ENCODE assay signal across 1 cellular context in genomic region chr19:57240311-57241090, GRCh38.
A peak's percentile ranks its signal among the peaks of the same experiment; 100 is the strongest.
TF ChIP-seq lines count a peak whose summit lies in the region.

Gene ZNF805 (plus strand): TSS chr19:57240632. CDS start chr19:57240892, 260 bp downstream.

TF ChIP-seq in K562, 482 proteins besides CTCF, POLR2A, EP300 and RAD21 (continued from another document and continues in another):
- no peak for TF ChIP-seq POLR3G (IDR thresholded peaks at IDR 0.05; ENCODE audit: extremely low read depth, insufficient read length, insufficient replicate concordance)
- TF ChIP-seq ASH1L (IDR thresholded peaks at IDR 0.05; ENCODE audit: borderline replicate concordance, low read depth, partially characterized antibody): no peak
- TF ChIP-seq NRF1 (conservative IDR thresholded peaks at IDR 0.05 in 1 of 2, IDR thresholded peaks at IDR 0.05 in 1 of 2): peak; percentile 79 to 82
- TF ChIP-seq MTA2 (IDR thresholded peaks at IDR 0.05; ENCODE audit: low read depth): no peak
- TF ChIP-seq NFE2 (IDR thresholded peaks at IDR 0.05; ENCODE audit: low read depth): no peak
- TF ChIP-seq GABPB1 (CRISPR knock-in tag; IDR thresholded peaks at IDR 0.05): peak; percentile 96
- no peak for TF ChIP-seq FOXM1 (IDR thresholded peaks at IDR 0.05; ENCODE audit: low read depth)
- TF ChIP-seq FOXM1 (CRISPR knock-in tag; IDR thresholded peaks at IDR 0.05; ENCODE audit: low read depth): 0 out of 2 replicates have a peak, but pooled peaks have one; percentile 74
- TF ChIP-seq ZNF311 (CRISPR knock-in tag; IDR thresholded peaks at IDR 0.05): no peak
- TF ChIP-seq ZNF740 (CRISPR knock-in tag; IDR thresholded peaks at IDR 0.05): no peak
- TF ChIP-seq ZNF740 (tag; IDR thresholded peaks at IDR 0.05): no peak
- TF ChIP-seq, protein P1, sequence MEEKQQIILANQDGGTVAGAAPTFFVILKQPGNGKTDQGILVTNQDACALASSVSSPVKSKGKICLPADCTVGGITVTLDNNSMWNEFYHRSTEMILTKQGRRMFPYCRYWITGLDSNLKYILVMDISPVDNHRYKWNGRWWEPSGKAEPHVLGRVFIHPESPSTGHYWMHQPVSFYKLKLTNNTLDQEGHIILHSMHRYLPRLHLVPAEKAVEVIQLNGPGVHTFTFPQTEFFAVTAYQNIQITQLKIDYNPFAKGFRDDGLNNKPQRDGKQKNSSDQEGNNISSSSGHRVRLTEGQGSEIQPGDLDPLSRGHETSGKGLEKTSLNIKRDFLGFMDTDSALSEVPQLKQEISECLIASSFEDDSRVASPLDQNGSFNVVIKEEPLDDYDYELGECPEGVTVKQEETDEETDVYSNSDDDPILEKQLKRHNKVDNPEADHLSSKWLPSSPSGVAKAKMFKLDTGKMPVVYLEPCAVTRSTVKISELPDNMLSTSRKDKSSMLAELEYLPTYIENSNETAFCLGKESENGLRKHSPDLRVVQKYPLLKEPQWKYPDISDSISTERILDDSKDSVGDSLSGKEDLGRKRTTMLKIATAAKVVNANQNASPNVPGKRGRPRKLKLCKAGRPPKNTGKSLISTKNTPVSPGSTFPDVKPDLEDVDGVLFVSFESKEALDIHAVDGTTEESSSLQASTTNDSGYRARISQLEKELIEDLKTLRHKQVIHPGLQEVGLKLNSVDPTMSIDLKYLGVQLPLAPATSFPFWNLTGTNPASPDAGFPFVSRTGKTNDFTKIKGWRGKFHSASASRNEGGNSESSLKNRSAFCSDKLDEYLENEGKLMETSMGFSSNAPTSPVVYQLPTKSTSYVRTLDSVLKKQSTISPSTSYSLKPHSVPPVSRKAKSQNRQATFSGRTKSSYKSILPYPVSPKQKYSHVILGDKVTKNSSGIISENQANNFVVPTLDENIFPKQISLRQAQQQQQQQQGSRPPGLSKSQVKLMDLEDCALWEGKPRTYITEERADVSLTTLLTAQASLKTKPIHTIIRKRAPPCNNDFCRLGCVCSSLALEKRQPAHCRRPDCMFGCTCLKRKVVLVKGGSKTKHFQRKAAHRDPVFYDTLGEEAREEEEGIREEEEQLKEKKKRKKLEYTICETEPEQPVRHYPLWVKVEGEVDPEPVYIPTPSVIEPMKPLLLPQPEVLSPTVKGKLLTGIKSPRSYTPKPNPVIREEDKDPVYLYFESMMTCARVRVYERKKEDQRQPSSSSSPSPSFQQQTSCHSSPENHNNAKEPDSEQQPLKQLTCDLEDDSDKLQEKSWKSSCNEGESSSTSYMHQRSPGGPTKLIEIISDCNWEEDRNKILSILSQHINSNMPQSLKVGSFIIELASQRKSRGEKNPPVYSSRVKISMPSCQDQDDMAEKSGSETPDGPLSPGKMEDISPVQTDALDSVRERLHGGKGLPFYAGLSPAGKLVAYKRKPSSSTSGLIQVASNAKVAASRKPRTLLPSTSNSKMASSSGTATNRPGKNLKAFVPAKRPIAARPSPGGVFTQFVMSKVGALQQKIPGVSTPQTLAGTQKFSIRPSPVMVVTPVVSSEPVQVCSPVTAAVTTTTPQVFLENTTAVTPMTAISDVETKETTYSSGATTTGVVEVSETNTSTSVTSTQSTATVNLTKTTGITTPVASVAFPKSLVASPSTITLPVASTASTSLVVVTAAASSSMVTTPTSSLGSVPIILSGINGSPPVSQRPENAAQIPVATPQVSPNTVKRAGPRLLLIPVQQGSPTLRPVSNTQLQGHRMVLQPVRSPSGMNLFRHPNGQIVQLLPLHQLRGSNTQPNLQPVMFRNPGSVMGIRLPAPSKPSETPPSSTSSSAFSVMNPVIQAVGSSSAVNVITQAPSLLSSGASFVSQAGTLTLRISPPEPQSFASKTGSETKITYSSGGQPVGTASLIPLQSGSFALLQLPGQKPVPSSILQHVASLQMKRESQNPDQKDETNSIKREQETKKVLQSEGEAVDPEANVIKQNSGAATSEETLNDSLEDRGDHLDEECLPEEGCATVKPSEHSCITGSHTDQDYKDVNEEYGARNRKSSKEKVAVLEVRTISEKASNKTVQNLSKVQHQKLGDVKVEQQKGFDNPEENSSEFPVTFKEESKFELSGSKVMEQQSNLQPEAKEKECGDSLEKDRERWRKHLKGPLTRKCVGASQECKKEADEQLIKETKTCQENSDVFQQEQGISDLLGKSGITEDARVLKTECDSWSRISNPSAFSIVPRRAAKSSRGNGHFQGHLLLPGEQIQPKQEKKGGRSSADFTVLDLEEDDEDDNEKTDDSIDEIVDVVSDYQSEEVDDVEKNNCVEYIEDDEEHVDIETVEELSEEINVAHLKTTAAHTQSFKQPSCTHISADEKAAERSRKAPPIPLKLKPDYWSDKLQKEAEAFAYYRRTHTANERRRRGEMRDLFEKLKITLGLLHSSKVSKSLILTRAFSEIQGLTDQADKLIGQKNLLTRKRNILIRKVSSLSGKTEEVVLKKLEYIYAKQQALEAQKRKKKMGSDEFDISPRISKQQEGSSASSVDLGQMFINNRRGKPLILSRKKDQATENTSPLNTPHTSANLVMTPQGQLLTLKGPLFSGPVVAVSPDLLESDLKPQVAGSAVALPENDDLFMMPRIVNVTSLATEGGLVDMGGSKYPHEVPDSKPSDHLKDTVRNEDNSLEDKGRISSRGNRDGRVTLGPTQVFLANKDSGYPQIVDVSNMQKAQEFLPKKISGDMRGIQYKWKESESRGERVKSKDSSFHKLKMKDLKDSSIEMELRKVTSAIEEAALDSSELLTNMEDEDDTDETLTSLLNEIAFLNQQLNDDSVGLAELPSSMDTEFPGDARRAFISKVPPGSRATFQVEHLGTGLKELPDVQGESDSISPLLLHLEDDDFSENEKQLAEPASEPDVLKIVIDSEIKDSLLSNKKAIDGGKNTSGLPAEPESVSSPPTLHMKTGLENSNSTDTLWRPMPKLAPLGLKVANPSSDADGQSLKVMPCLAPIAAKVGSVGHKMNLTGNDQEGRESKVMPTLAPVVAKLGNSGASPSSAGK (IDR thresholded peaks at IDR 0.05): peak; percentile 61; the same call in 1 of the 2 replicates
- TF ChIP-seq HDAC1 (IDR thresholded peaks at IDR 0.05): peak in 1 of 2 experiments; percentile 85; a peak in 2 of 4 replicates
- peak in 1 of 2 experiments; percentile 50; a peak in 1 of 4 replicates for TF ChIP-seq ZMIZ1 (IDR thresholded peaks at IDR 0.05; ENCODE audit: low read depth in 2 of 2, low read length in 2 of 2)
- TF ChIP-seq FOXA3 (CRISPR knock-in tag; conservative IDR thresholded peaks at IDR 0.05 in 1 of 2, IDR thresholded peaks at IDR 0.05 in 1 of 2): no peak
- TF ChIP-seq GATA2 (CRISPR knock-in tag; IDR thresholded peaks at IDR 0.05): no peak
- no peak for TF ChIP-seq SNAPC5 (CRISPR knock-in tag; IDR thresholded peaks at IDR 0.05)
- TF ChIP-seq, protein P2, sequence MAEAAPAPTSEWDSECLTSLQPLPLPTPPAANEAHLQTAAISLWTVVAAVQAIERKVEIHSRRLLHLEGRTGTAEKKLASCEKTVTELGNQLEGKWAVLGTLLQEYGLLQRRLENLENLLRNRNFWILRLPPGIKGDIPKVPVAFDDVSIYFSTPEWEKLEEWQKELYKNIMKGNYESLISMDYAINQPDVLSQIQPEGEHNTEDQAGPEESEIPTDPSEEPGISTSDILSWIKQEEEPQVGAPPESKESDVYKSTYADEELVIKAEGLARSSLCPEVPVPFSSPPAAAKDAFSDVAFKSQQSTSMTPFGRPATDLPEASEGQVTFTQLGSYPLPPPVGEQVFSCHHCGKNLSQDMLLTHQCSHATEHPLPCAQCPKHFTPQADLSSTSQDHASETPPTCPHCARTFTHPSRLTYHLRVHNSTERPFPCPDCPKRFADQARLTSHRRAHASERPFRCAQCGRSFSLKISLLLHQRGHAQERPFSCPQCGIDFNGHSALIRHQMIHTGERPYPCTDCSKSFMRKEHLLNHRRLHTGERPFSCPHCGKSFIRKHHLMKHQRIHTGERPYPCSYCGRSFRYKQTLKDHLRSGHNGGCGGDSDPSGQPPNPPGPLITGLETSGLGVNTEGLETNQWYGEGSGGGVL (CRISPR knock-in tag; IDR thresholded peaks at IDR 0.05): no peak
- TF ChIP-seq ZNF445 (CRISPR knock-in tag; IDR thresholded peaks at IDR 0.05; ENCODE audit: low read depth): no peak
- no peak for TF ChIP-seq ZNF655 (CRISPR knock-in tag; IDR thresholded peaks at IDR 0.05)
- TF ChIP-seq ZSCAN29 (IDR thresholded peaks at IDR 0.05): no peak
- peak; percentile 61; the same call in 1 of the 2 replicates for TF ChIP-seq MBD2 (IDR thresholded peaks at IDR 0.05; ENCODE audit: borderline replicate concordance, low read depth)
- peak; percentile 83 for TF ChIP-seq SUPT5H (IDR thresholded peaks at IDR 0.05)
- no peak for TF ChIP-seq HDAC2 (IDR thresholded peaks at IDR 0.05)
- TF ChIP-seq TRIM24 (IDR thresholded peaks at IDR 0.05): 0 out of 4 replicates have a peak, but pooled peaks of 1 of the 2 experiments have one; percentile 9
- TF ChIP-seq ZNF431 (CRISPR knock-in tag; IDR thresholded peaks at IDR 0.05): no peak
- TF ChIP-seq ZNF354B (CRISPR knock-in tag; IDR thresholded peaks at IDR 0.05): no peak
- TF ChIP-seq BRF1 (IDR thresholded peaks at IDR 0.05; ENCODE audit: borderline replicate concordance, extremely low read depth, insufficient read length): no peak
- no peak for TF ChIP-seq RBM34 (IDR thresholded peaks at IDR 0.05; ENCODE audit: borderline replicate concordance, insufficient read depth, low read length)
- no peak for TF ChIP-seq NCOA4 (IDR thresholded peaks at IDR 0.05; ENCODE audit: partially characterized antibody)
- no peak for TF ChIP-seq MEIS2 (IDR thresholded peaks at IDR 0.05; ENCODE audit: partially characterized antibody)
- TF ChIP-seq MAFG (tag; conservative IDR thresholded peaks at IDR 0.05): no peak
- no peak for TF ChIP-seq ZC3H11A (IDR thresholded peaks at IDR 0.05; ENCODE audit: low read depth, low read length)
- peak; percentile 87 for TF ChIP-seq HCFC1 (IDR thresholded peaks at IDR 0.05; ENCODE audit: low read depth, low read length)
- TF ChIP-seq RHOXF2B (CRISPR knock-in tag; conservative IDR thresholded peaks at IDR 0.05): no peak
- TF ChIP-seq NFIX (CRISPR knock-in tag; IDR thresholded peaks at IDR 0.05; ENCODE audit: low read depth): no peak
- TF ChIP-seq TCF7 (IDR thresholded peaks at IDR 0.05; ENCODE audit: borderline replicate concordance): no peak
- no peak for TF ChIP-seq TGIF2 (CRISPR knock-in tag; IDR thresholded peaks at IDR 0.05)
- TF ChIP-seq STAT6 (CRISPR knock-in tag; IDR thresholded peaks at IDR 0.05): no peak
- TF ChIP-seq ARID2 (IDR thresholded peaks at IDR 0.05): no peak
- no peak for TF ChIP-seq KLF6 (CRISPR knock-in tag; IDR thresholded peaks at IDR 0.05; ENCODE audit: borderline replicate concordance)
- TF ChIP-seq HDAC3 (IDR thresholded peaks at IDR 0.05; ENCODE audit: borderline replicate concordance, partially characterized antibody): no peak
- TF ChIP-seq MYBL2 (IDR thresholded peaks at IDR 0.05; ENCODE audit: low read depth): no peak
- TF ChIP-seq MYBL2 (CRISPR knock-in tag; IDR thresholded peaks at IDR 0.05; ENCODE audit: borderline replicate concordance): no peak
- TF ChIP-seq SLC30A9 (CRISPR knock-in tag; IDR thresholded peaks at IDR 0.05): no peak
